ENCODE assay signal across 10 cellular contexts in genomic region chr7:130938661-130939060, GRCh38.
A peak's percentile ranks its signal among the peaks of the same experiment; 100 is the strongest.
DNase-seq lines count a peak whose midpoint lies in the region; ATAC-seq and TF ChIP-seq lines count a peak whose summit lies in the region.
"Had no signal": no experiment of that assay in that cellular context is flagged by ENCODE, and none has a peak within 500 bp of the region (broad histone marks: within the 10 kb centered on the region; RNA-seq: fewer than 3 reads in every experiment).

No MANE protein-coding gene starts in this region.

- peak overlapping the region; percentile 10 to 86 (median 68) for H3K4me3 ChIP-seq in fibroblast of lung (replicated peaks in 1 of 4; ENCODE audit: control extremely low read depth in 1 of 4, insufficient read depth in 1 of 4, low read depth in 3 of 4, low read length in 4 of 4)
- no peak overlapping the region for H3K4me3 ChIP-seq in upper lobe of left lung

- no peak overlapping the region for H3K9ac ChIP-seq in fibroblast of lung (ENCODE audit: insufficient read depth, low read length)

- H3K27me3 ChIP-seq in fibroblast of lung (ENCODE audit: control insufficient read depth, insufficient read depth, low read length) (no peaks in the 10 kb centered on the region), upper lobe of left lung (no peaks in the 10 kb centered on the region)

- WGBS in upper lobe of left lung, 2 donors, result 57 to 60% methylated on average over 4 of the region's 4 CpGs

- peaks cover 93% of the 10 kb centered on the region for H3K4me1 Mint-ChIP-seq in activated T-cell treated with anti-CD3 and anti-CD28 coated beads, Interleukin-2, amount 50 U/mL, for 4 hours (ENCODE audit: low read depth)
- peaks cover 94% of the 10 kb centered on the region for H3K4me1 Mint-ChIP-seq in stimulated activated naive CD8-positive, alpha-beta T cell treated with anti-CD3 and anti-CD28 coated beads, Interleukin-15, amount 100 ng/mL, for 72 hours

- H3K4me3 Mint-ChIP-seq in activated T-cell treated with anti-CD3 and anti-CD28 coated beads, Interleukin-2, amount 50 U/mL, for 4 hours, result peak overlapping the region; percentile 65
- H3K4me3 Mint-ChIP-seq in stimulated activated naive CD8-positive, alpha-beta T cell treated with anti-CD3 and anti-CD28 coated beads, Interleukin-15, amount 100 ng/mL, for 72 hours, result peak overlapping the region in 1 of 2 donors; percentile 8
- H3K4me3 Mint-ChIP-seq: nephron had no signal

- peaks cover 99% of the 10 kb centered on the region for H3K79me2 ChIP-seq in fibroblast of lung (ENCODE audit: control insufficient read depth, insufficient read depth, low read length)

- H3K27me3 Mint-ChIP-seq in activated T-cell treated with anti-CD3 and anti-CD28 coated beads, Interleukin-2, amount 50 U/mL, for 4 hours (ENCODE audit: low read depth), result no peaks in the 10 kb centered on the region
- H3K27me3 Mint-ChIP-seq in stimulated activated naive CD8-positive, alpha-beta T cell treated with anti-CD3 and anti-CD28 coated beads, Interleukin-15, amount 100 ng/mL, for 72 hours, result no peaks in the 10 kb centered on the region

- TF ChIP-seq CTCF in fibroblast of lung (conservative IDR thresholded peaks at IDR 0.05 in 1 of 2, IDR thresholded peaks at IDR 0.05 in 1 of 2; ENCODE audit: low read depth in 1 of 2, low read length in 2 of 2), result no peak
- TF ChIP-seq CTCF in upper lobe of left lung (IDR thresholded peaks at IDR 0.05), result no peak

- no peak for TF ChIP-seq EP300 in upper lobe of left lung (IDR thresholded peaks at IDR 0.05)

- H3K4me1 ChIP-seq in fibroblast of lung (ENCODE audit: control insufficient read depth, extremely low read depth, insufficient read depth, low read length) (peaks cover 14% of the 10 kb centered on the region), upper lobe of left lung (peaks cover 23 to 54% (median 28%) of the 10 kb centered on the region in 4 donors)

- H3K9me3 ChIP-seq in fibroblast of lung (ENCODE audit: control insufficient read depth, insufficient read depth, low read depth, low read length), result no peaks in the 10 kb centered on the region
- H3K9me3 ChIP-seq in upper lobe of left lung, result no peaks in the 10 kb centered on the region

- H3K27ac ChIP-seq in fibroblast of lung (ENCODE audit: insufficient read depth, low read length) (peak overlapping the region; percentile 91), upper lobe of left lung (peak overlapping the region in 2 of 4 donors; percentile 8 to 27)

- peaks cover 81% of the 10 kb centered on the region for H3K36me3 Mint-ChIP-seq in activated T-cell treated with anti-CD3 and anti-CD28 coated beads, Interleukin-2, amount 50 U/mL, for 4 hours (ENCODE audit: insufficient read depth)

- H3K36me3 ChIP-seq in fibroblast of lung (ENCODE audit: control insufficient read depth, insufficient read depth, low read length), result peaks cover 3% of the 10 kb centered on the region
- peaks cover 0 to 22% (median 6%) of the 10 kb centered on the region in 4 donors for H3K36me3 ChIP-seq in upper lobe of left lung

- H4K20me1 ChIP-seq in fibroblast of lung (ENCODE audit: control insufficient read depth, extremely low read depth, insufficient read depth, low read length), result no peaks in the 10 kb centered on the region

- peak overlapping the region; percentile 55 to 95 for H3K27ac Mint-ChIP-seq in stimulated activated naive CD8-positive, alpha-beta T cell treated with anti-CD3 and anti-CD28 coated beads, Interleukin-15, amount 100 ng/mL, for 72 hours
- H3K27ac Mint-ChIP-seq: nephron had no signal

- no peak for DNase-seq in activated T-cell treated with anti-CD3 and anti-CD28 coated beads, Interleukin-2, amount 50 U/mL, for 4 hours
- DNase-seq in activated T-cell treated with anti-CD3 and anti-CD28 coated beads for 4 hours, result no peak
- DNase-seq in T-helper 2 cell, result peak in 3 of 5 experiments; percentile 35 to 87 (median 85)
- DNase-seq in fibroblast of lung (ENCODE audit: low read depth in 2 of 2), result peak; percentile 51 to 61
- no peak for DNase-seq in stimulated activated naive CD8-positive, alpha-beta T cell treated with anti-CD3 and anti-CD28 coated beads, Interleukin-15, amount 100 ng/mL, for 72 hours
- DNase-seq in GF-D8 (lab: John Stamatoyannopoulos, UW), result no peak
- DNase-seq in OCI-M1 (lab: John Stamatoyannopoulos, UW), result no peak
- no peak for DNase-seq in upper lobe of left lung
- DNase-seq: SIG-M5 had no signal

- H3K4me2 ChIP-seq in fibroblast of lung (ENCODE audit: extremely low read depth, insufficient read depth, low read length), result peak overlapping the region; percentile 61

- no peaks in the 10 kb centered on the region for H3K9me3 Mint-ChIP-seq in activated T-cell treated with anti-CD3 and anti-CD28 coated beads, Interleukin-2, amount 50 U/mL, for 4 hours
- no peaks in the 10 kb centered on the region for H3K9me3 Mint-ChIP-seq in stimulated activated naive CD8-positive, alpha-beta T cell treated with anti-CD3 and anti-CD28 coated beads, Interleukin-15, amount 100 ng/mL, for 72 hours
- H3K9me3 Mint-ChIP-seq: nephron had no signal

- peak in 1 of 2 donors; percentile 49 for ATAC-seq in activated T-cell treated with anti-CD3 and anti-CD28 coated beads, Interleukin-2, amount 50 U/mL, for 4 hours
- no peak for ATAC-seq in stimulated activated naive CD8-positive, alpha-beta T cell treated with anti-CD3 and anti-CD28 coated beads, Interleukin-15, amount 100 ng/mL, for 72 hours
- ATAC-seq in upper lobe of left lung (ENCODE audit: low FRiP score in 2 of 2), result no peak

- no peak overlapping the region for H2AFZ ChIP-seq in fibroblast of lung (ENCODE audit: low read length)

- TF ChIP-seq POLR2A in upper lobe of left lung (IDR thresholded peaks at IDR 0.05), result peak in 1 of 4 donors; percentile 13

Comparison
In these comparisons a context has a peak if more than half of its experiments do, and no peak if none do; other contexts are left out.
1. DNase-seq: peak in T-helper 2 cell (3 of 5) and fibroblast of lung (2 of 2); none in activated T-cell treated with anti-CD3 and anti-CD28 coated beads, Interleukin-2, amount 50 U/mL, for 4 hours (single experiment), activated T-cell treated with anti-CD3 and anti-CD28 coated beads for 4 hours (single experiment), stimulated activated naive CD8-positive, alpha-beta T cell treated with anti-CD3 and anti-CD28 coated beads, Interleukin-15, amount 100 ng/mL, for 72 hours (0 of 2), GF-D8 (single experiment), OCI-M1 (single experiment) and upper lobe of left lung (0 of 2).
2. H3K4me3 ChIP-seq: peak in fibroblast of lung (4 of 4); none in upper lobe of left lung (0 of 4).